Comparison of ENCODE assay signal across 13 cellular contexts in the genomic region with DNA sequence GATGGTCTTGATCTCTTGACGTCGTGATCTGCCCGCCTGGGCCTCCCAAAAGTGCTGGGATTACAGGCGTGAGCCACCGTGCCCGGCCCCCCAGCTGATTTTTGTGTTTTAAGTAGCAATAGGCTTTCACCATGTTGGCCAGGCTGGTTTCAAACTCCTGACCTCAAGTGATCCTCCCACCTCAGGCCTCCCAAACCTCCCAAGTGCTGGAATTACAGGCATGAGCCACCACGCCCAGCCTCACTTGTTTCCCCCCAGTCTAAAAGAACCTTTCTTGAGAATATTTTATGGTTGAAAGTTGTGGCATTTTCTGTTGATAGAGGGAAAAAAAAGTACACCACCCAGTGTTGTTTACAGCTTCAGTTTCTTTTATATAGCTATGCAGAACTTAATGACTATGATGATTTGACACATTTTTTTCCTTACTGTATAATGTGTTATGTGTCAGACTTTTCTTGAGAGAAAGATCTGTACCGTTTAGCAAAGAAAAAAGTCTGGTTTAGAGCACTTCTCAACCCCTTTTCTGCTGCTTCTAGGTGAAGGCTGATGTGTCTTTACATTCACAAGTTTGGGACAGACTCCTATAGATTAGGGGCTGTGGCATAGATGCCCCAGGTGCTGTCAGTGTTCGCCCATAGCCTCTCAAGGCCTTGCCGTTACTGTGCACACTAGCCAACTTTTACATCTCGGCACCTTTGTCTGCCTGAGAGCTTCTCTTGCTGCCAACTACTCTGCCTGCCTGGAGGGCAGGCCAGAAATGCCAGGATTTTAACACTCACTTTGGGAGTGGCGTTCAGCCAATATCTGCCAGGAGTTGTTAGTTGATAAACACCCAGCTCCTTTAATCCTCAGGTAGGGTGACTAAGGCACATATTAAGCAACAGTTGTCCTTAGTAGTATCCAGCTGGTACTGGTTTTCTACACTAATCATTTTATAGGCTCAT. TPM values are rescaled to one million over a fixed set of nuclear protein-coding genes. Genes with fewer than 3 reads are reported as not detected.
DNase-seq lines count a peak whose midpoint lies in the region; ATAC-seq and TF ChIP-seq lines count a peak whose summit lies in the region.
"Had no signal": no experiment of that assay in that cellular context is flagged by ENCODE, and none has a peak within 500 bp of the region (broad histone marks: within the 10 kb centered on the region; RNA-seq: fewer than 3 reads in every experiment).

No MANE protein-coding gene starts in this region.

- no peaks in the 10 kb centered on the region for H3K9me3 ChIP-seq in SJSA1 (replicated peaks)
- H3K9me3 ChIP-seq in heart right ventricle, result no peaks in the 10 kb centered on the region
- no peaks in the 10 kb centered on the region for H3K9me3 ChIP-seq in suprapubic skin
- H3K9me3 ChIP-seq: vagina had no signal

- ATAC-seq in heart right ventricle, result peak; percentile 29 to 87 (median 76)
- ATAC-seq in HG03342 (IDR thresholded peaks at IDR 0.05; ENCODE audit: unreplicated experiment), result no peak

- TF ChIP-seq EP300 in suprapubic skin (IDR thresholded peaks at IDR 0.05), result no peak

- no peak for TF ChIP-seq CTCF in heart right ventricle (IDR thresholded peaks at IDR 0.05)
- TF ChIP-seq CTCF in suprapubic skin (IDR thresholded peaks at IDR 0.05), result no peak

- H3K4me3 ChIP-seq in SJSA1 (no peak overlapping the region), heart right ventricle (no peak overlapping the region), suprapubic skin (no peak overlapping the region)
- H3K4me3 ChIP-seq: vagina had no signal

- intact Hi-C loops in heart right ventricle (cut with DNase I), result no loop called here

- 76 to 78% methylated on average over 12 of the region's 12 CpGs for WGBS in heart right ventricle, 2 donors
- WGBS in suprapubic skin, result 79% methylated on average over 12 of the region's 12 CpGs

- H3K27me3 ChIP-seq in SJSA1 (replicated peaks), result no peaks in the 10 kb centered on the region
- H3K27me3 ChIP-seq in heart right ventricle, result no peaks in the 10 kb centered on the region
- no peaks in the 10 kb centered on the region for H3K27me3 ChIP-seq in suprapubic skin
- H3K27me3 ChIP-seq: vagina had no signal

- peaks cover 5% of the 10 kb centered on the region for H3K36me3 ChIP-seq in SJSA1
- peaks cover 0 to 16% (median 0%) of the 10 kb centered on the region in 9 donors for H3K36me3 ChIP-seq in heart right ventricle
- no peaks in the 10 kb centered on the region for H3K36me3 ChIP-seq in suprapubic skin

- peaks cover 22% of the 10 kb centered on the region for H3K4me1 ChIP-seq in SJSA1 (replicated peaks)
- peaks cover 0 to 7% (median 0%) of the 10 kb centered on the region in 9 donors for H3K4me1 ChIP-seq in heart right ventricle
- peaks cover 14% of the 10 kb centered on the region for H3K4me1 ChIP-seq in suprapubic skin

- no peak for TF ChIP-seq POLR2A in suprapubic skin (IDR thresholded peaks at IDR 0.05)

- peak overlapping the region; percentile 43 for H3K27ac ChIP-seq in SJSA1
- H3K27ac ChIP-seq in heart right ventricle, result no peak overlapping the region
- H3K27ac ChIP-seq in suprapubic skin, result peak overlapping the region; percentile 40
- H3K27ac ChIP-seq: vagina had no signal

- DNase-seq in NCI-H82 (lab: John Stamatoyannopoulos, UW), result peak; percentile 23
- no peak for DNase-seq in NCI-H82 treated with DMSO at 0.1 percent for 48 hours (lab: John Stamatoyannopoulos, UW; ENCODE audit: unreplicated experiment)
- DNase-seq in SJSA1 (ENCODE audit: low read depth in 1 of 2, low spot score in 2 of 2), result peak; percentile 47 to 54
- peak in 1 of 2 donors; percentile 22 for DNase-seq in heart right ventricle
- DNase-seq in suprapubic skin (ENCODE audit: low spot score in 2 of 2), result no peak
- DNase-seq in NCI-H510A treated with DMSO at 0.1 percent for 48 hours (lab: John Stamatoyannopoulos, UW), result no peak
- no peak for DNase-seq in NCI-H187 treated with DMSO at 0.1 percent for 48 hours (lab: John Stamatoyannopoulos, UW)
- DNase-seq: activated naive CD4-positive, alpha-beta T cell; NCI-H774; nucleus accumbens had no signal

RNA-seq across cellular contexts. Expression of a gene that starts 33.0 kb away (rescaled TPM):
- 0.08 TPM in 1 of 2 replicates, not detected in the other for total RNA-seq in SJSA1 (2014; rRNA removed; shearing (Covaris generic))
- total RNA-seq in heart right ventricle, result under 1 TPM in 1 of 10 donors, not detected in 9; 0.16 TPM
- polyA plus RNA-seq in heart right ventricle, result under 1 TPM; 0.01 to 0.15 TPM
- total RNA-seq in suprapubic skin, result 1 to 10 TPM in 3 of 4 donors, under 1 TPM in 1; 0.89 to 3.5 (median 2.2) TPM
- total RNA-seq: dermis microvascular lymphatic vessel endothelial cell, vagina had no signal

RNA-seq across cellular contexts. Expression of a gene that starts 47.6 kb away (rescaled TPM):
- total RNA-seq in SJSA1 (2014; rRNA removed; shearing (Covaris generic)), result 35.0 and 37.7 TPM in 2 replicates
- total RNA-seq in heart right ventricle (10 to 100 TPM; 17.3 to 24.9 (median 21.5) TPM), suprapubic skin (10 to 100 TPM; 24.5 to 35.0 (median 30.5) TPM)
- 10 to 100 TPM; 15.8 to 16.9 TPM for polyA plus RNA-seq in heart right ventricle

Comparison
In these comparisons a context has a peak if more than half of its experiments do, and no peak if none do; other contexts are left out.
1. DNase-seq: peak in NCI-H82 (single experiment) and SJSA1 (2 of 2); none in NCI-H82 treated with DMSO at 0.1 percent for 48 hours (single experiment), suprapubic skin (0 of 2), NCI-H510A treated with DMSO at 0.1 percent for 48 hours (single experiment) and NCI-H187 treated with DMSO at 0.1 percent for 48 hours (single experiment).
2. H3K27ac ChIP-seq: peak in SJSA1 (single experiment) and suprapubic skin (single experiment); none in heart right ventricle (0 of 10).